8 cellular contexts compared by ENCODE assay signal in the genomic region with DNA sequence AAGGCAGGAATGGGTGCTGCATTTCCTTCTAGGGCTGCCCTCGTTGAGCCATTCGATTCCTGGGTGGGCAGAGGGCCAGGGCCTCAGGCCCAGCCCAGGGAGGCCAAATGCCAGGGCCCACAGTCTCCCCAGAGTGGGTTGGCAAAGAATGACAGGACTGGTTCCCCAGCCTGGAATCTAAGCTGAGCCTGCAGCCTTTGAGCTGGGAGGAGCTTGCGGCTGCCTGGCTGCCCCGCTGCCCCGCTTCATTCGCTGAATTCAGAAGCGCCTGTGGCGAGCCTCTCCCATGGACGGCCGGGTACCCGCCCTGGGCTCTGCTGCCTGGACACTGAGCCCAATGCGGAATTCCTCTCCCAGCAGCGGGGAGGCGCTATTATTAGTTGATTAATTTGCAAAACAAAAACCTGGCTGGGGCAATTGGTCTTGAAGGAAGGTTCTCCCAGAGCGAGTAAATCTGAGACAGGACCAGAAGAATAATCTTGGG. TPM values are rescaled to one million over a fixed set of nuclear protein-coding genes. Genes with fewer than 3 reads are reported as not detected.
DNase-seq lines count a peak whose midpoint lies in the region; ATAC-seq and TF ChIP-seq lines count a peak whose summit lies in the region.

No MANE protein-coding gene starts in this region.

- TF ChIP-seq CTCF in DOHH2 (IDR thresholded peaks at IDR 0.05; ENCODE audit: low read depth, low read length, poor library complexity, severe bottlenecking) = no peak

- no peak overlapping the region for H3K4me3 ChIP-seq in DOHH2 (ENCODE audit: low read length)

- no peaks in the 10 kb centered on the region for H3K9me3 ChIP-seq in DOHH2 (ENCODE audit: control insufficient read depth, insufficient read depth, low read length)

- H3F3A ChIP-seq in DOHH2 (ENCODE audit: control insufficient read depth, insufficient read depth) = no peaks in the 10 kb centered on the region

- H3K36me3 ChIP-seq in DOHH2 (ENCODE audit: control insufficient read depth, low read length) = no peaks in the 10 kb centered on the region

- H3K79me2 ChIP-seq in DOHH2 (ENCODE audit: control insufficient read depth, low read length) = no peaks in the 10 kb centered on the region

- H3K4me2 ChIP-seq in DOHH2 (ENCODE audit: low read length) = 0 out of 2 replicates have a peak overlapping the region, but pooled peaks have one; percentile 11

- in situ Hi-C loops in SK-MEL-5 (cut with HindIII; ENCODE audit: low pct_unique_long_range_greater_than_20kb, low sequenced_read_pairs) = no loop called here

- peak; percentile 89 for DNase-seq in SK-MEL-5 (ENCODE audit: low read depth, low spot score)
- DNase-seq in glomerular visceral epithelial cell (ENCODE audit: extremely low spot score) = peak; percentile 55
- peak; percentile 26 to 92 (median 80) for DNase-seq in nucleus accumbens (lab: John Stamatoyannopoulos, UW)
- no peak for DNase-seq in stimulated activated naive CD4-positive, alpha-beta T cell treated with Interleukin-2 at 50 U/mL for 16 hours (lab: John Stamatoyannopoulos, UW)

- H3K27me3 ChIP-seq in DOHH2 (ENCODE audit: control insufficient read depth, low read length) = peaks cover 36% of the 10 kb centered on the region

- H4K20me1 ChIP-seq in DOHH2 (ENCODE audit: control insufficient read depth, insufficient read depth, low read depth, low read length) = no peaks in the 10 kb centered on the region

- ATAC-seq in GM21723 (IDR thresholded peaks at IDR 0.05; ENCODE audit: unreplicated experiment) (no peak), HG03439 (IDR thresholded peaks at IDR 0.05; ENCODE audit: unreplicated experiment) (no peak), HG03045 (IDR thresholded peaks at IDR 0.05; ENCODE audit: unreplicated experiment) (no peak)

- H3K27ac ChIP-seq in DOHH2 (ENCODE audit: low read depth, low read length) = no peak overlapping the region

- no peaks in the 10 kb centered on the region for H3K9me2 ChIP-seq in DOHH2 (replicated peaks; ENCODE audit: control insufficient read depth, low read length)

- H3K4me1 ChIP-seq in DOHH2 (ENCODE audit: control insufficient read depth, low read length) = peaks cover 7% of the 10 kb centered on the region

RNA-seq across cellular contexts. Expression of a gene that starts 32.3 kb away (rescaled TPM):
- 27.5 and 41.2 TPM in 2 replicates for total RNA-seq in SK-MEL-5 (2014; rRNA removed; shearing (Covaris generic))
- polyA plus RNA-seq in SK-MEL-5 (2015; cell fraction: cytosol; rRNA removed) = 102 and 148 TPM in 2 replicates
- 297 and 353 TPM in 2 replicates for polyA plus RNA-seq in SK-MEL-5 (2015; cell fraction: nucleus; rRNA removed)
